Comparison of ENCODE assay signal across 2 cellular contexts in genomic region chr10:33237736-33238624, GRCh38.
TF ChIP-seq lines count a peak whose summit lies in the region.

No MANE protein-coding gene starts in this region.

TF ChIP-seq in GM23338, 12 proteins besides CTCF, POLR2A, EP300 and RAD21:
- TF ChIP-seq, protein P1, sequence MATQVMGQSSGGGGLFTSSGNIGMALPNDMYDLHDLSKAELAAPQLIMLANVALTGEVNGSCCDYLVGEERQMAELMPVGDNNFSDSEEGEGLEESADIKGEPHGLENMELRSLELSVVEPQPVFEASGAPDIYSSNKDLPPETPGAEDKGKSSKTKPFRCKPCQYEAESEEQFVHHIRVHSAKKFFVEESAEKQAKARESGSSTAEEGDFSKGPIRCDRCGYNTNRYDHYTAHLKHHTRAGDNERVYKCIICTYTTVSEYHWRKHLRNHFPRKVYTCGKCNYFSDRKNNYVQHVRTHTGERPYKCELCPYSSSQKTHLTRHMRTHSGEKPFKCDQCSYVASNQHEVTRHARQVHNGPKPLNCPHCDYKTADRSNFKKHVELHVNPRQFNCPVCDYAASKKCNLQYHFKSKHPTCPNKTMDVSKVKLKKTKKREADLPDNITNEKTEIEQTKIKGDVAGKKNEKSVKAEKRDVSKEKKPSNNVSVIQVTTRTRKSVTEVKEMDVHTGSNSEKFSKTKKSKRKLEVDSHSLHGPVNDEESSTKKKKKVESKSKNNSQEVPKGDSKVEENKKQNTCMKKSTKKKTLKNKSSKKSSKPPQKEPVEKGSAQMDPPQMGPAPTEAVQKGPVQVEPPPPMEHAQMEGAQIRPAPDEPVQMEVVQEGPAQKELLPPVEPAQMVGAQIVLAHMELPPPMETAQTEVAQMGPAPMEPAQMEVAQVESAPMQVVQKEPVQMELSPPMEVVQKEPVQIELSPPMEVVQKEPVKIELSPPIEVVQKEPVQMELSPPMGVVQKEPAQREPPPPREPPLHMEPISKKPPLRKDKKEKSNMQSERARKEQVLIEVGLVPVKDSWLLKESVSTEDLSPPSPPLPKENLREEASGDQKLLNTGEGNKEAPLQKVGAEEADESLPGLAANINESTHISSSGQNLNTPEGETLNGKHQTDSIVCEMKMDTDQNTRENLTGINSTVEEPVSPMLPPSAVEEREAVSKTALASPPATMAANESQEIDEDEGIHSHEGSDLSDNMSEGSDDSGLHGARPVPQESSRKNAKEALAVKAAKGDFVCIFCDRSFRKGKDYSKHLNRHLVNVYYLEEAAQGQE (IDR thresholded peaks at IDR 0.05; ENCODE audit: unreplicated experiment): no peak
- TF ChIP-seq, protein P2, sequence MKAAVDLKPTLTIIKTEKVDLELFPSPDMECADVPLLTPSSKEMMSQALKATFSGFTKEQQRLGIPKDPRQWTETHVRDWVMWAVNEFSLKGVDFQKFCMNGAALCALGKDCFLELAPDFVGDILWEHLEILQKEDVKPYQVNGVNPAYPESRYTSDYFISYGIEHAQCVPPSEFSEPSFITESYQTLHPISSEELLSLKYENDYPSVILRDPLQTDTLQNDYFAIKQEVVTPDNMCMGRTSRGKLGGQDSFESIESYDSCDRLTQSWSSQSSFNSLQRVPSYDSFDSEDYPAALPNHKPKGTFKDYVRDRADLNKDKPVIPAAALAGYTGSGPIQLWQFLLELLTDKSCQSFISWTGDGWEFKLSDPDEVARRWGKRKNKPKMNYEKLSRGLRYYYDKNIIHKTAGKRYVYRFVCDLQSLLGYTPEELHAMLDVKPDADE (IDR thresholded peaks at IDR 0.05): no peak
- no peak for TF ChIP-seq NANOG (IDR thresholded peaks at IDR 0.05; ENCODE audit: borderline replicate concordance)
- no peak for TF ChIP-seq STAT1 (IDR thresholded peaks at IDR 0.05; ENCODE audit: unreplicated experiment)
- no peak for TF ChIP-seq ZNF114 (CRISPR knock-in tag; IDR thresholded peaks at IDR 0.05)
- no peak for TF ChIP-seq ZNF331 (CRISPR knock-in tag; IDR thresholded peaks at IDR 0.05; ENCODE audit: low read depth)
- no peak for TF ChIP-seq JUNB (IDR thresholded peaks at IDR 0.05; ENCODE audit: unreplicated experiment)
- TF ChIP-seq EZH2 (IDR thresholded peaks at IDR 0.05; ENCODE audit: low read depth, unreplicated experiment): no peak
- no peak for TF ChIP-seq POLR2AphosphoS5 (IDR thresholded peaks at IDR 0.05; ENCODE audit: low read depth)
- TF ChIP-seq ZNF462 (CRISPR knock-in tag; IDR thresholded peaks at IDR 0.05): no peak
- no peak for TF ChIP-seq EZH2phosphoT487 (IDR thresholded peaks at IDR 0.05; ENCODE audit: unreplicated experiment)
- TF ChIP-seq CREB1 (CRISPR knock-in tag; IDR thresholded peaks at IDR 0.05; ENCODE audit: low read depth): no peak
TF ChIP-seq in GM23338: peak in this region for 0.

TF ChIP-seq in SK-N-SH, 30 proteins besides CTCF, POLR2A, EP300 and RAD21 (continued from another document):
- TF ChIP-seq, protein P3, sequence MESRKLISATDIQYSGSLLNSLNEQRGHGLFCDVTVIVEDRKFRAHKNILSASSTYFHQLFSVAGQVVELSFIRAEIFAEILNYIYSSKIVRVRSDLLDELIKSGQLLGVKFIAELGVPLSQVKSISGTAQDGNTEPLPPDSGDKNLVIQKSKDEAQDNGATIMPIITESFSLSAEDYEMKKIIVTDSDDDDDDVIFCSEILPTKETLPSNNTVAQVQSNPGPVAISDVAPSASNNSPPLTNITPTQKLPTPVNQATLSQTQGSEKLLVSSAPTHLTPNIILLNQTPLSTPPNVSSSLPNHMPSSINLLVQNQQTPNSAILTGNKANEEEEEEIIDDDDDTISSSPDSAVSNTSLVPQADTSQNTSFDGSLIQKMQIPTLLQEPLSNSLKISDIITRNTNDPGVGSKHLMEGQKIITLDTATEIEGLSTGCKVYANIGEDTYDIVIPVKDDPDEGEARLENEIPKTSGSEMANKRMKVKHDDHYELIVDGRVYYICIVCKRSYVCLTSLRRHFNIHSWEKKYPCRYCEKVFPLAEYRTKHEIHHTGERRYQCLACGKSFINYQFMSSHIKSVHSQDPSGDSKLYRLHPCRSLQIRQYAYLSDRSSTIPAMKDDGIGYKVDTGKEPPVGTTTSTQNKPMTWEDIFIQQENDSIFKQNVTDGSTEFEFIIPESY (IDR thresholded peaks at IDR 0.05; ENCODE audit: borderline replicate concordance, low read depth): 0 out of 2 replicates have a peak, but pooled peaks have one; percentile 36
- TF ChIP-seq TEAD4 (IDR thresholded peaks at IDR 0.05; ENCODE audit: borderline replicate concordance, insufficient read depth): peak; percentile 97
- TF ChIP-seq USF1 (IDR thresholded peaks at IDR 0.05; ENCODE audit: borderline replicate concordance, low read depth): no peak
- TF ChIP-seq FOXM1 (IDR thresholded peaks at IDR 0.05; ENCODE audit: low read depth): 0 out of 2 replicates have a peak, but pooled peaks have one; percentile 36
- peak; percentile 83 for TF ChIP-seq NFIC (IDR thresholded peaks at IDR 0.05; ENCODE audit: borderline replicate concordance)
- peak; percentile 71; the same call in 1 of the 2 replicates for TF ChIP-seq RXRA (IDR thresholded peaks at IDR 0.05; ENCODE audit: borderline replicate concordance, low read depth)
- peak; percentile 77 for TF ChIP-seq MAX (IDR thresholded peaks at IDR 0.05; ENCODE audit: low read depth)
- peak; percentile 70; the same call in 1 of the 2 replicates for TF ChIP-seq POLR2AphosphoS5 (IDR thresholded peaks at IDR 0.05; ENCODE audit: low read depth, low read length)
- TF ChIP-seq RCOR1 (IDR thresholded peaks at IDR 0.05; ENCODE audit: low read length): no peak
- TF ChIP-seq JUND (IDR thresholded peaks at IDR 0.05): peak; percentile 92
